Comparison of ENCODE assay signal across 8 cellular contexts in the genomic region with DNA sequence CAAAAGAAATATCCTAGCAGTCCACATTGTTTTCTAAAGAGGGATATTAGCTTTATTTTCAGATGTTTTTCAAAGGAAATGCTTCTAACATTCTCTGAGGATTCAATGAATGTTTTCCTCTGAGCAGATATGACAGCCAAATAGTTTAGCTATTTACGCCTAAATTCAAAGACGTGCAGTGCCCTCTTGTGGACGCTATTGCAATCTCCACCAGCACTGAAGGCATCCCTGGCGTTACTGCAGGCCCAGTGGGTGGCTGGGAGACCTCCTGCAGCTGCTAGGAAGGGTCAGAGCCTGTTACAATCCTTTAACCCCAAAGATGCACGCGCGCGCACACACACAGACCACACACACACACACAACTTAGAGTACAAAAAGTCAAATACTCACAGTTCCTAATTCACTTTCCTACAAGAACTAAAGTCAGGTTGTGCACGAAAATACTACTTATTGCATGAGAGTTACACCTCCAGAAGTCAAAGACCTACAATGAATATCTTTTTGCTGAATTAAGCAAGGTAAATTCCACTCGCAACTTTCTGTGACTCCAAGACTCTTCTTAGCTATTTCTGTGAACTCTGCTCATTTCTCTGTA.
DNase-seq lines count a peak whose midpoint lies in the region; ATAC-seq and TF ChIP-seq lines count a peak whose summit lies in the region.

No MANE protein-coding gene starts in this region.

- H3K9ac ChIP-seq in liver (ENCODE audit: low read depth in 1 of 2, low read length in 2 of 2), result no peak overlapping the region

- ATAC-seq in natural killer cell treated with Interleukin-12 subunit alpha and Interleukin-12 subunit beta and Interleukin-15 and Interleukin-18, amount 100 ng/mL, for 72 hours, result no peak

- H3K9me3 ChIP-seq in liver (ENCODE audit: control insufficient read depth in 4 of 4, low read length in 3 of 4), result no peaks in the 10 kb centered on the region

- H3K36me3 ChIP-seq in liver (ENCODE audit: control insufficient read depth in 4 of 4, insufficient read depth in 3 of 4, low read depth in 1 of 4, low read length in 3 of 4), result no peaks in the 10 kb centered on the region

- H3K27me3 Mint-ChIP-seq in CD14-positive monocyte (ENCODE audit: low read depth in 3 of 3), result no peaks in the 10 kb centered on the region
- no peaks in the 10 kb centered on the region for H3K27me3 Mint-ChIP-seq in natural killer cell treated with Interleukin-12 subunit alpha and Interleukin-12 subunit beta and Interleukin-15 and Interleukin-18, amount 100 ng/mL, for 72 hours

- H3K27ac ChIP-seq in cingulate gyrus (ENCODE audit: low read depth, low read length) (peak overlapping the region; percentile 16), liver (ENCODE audit: low read depth in 1 of 2, low read length in 2 of 2) (no peak overlapping the region)

- H3K27ac Mint-ChIP-seq in CD14-positive monocyte, result no peak overlapping the region
- no peak overlapping the region for H3K27ac Mint-ChIP-seq in natural killer cell treated with Interleukin-12 subunit alpha and Interleukin-12 subunit beta and Interleukin-15 and Interleukin-18, amount 100 ng/mL, for 72 hours

- TF ChIP-seq CTCF in CD14-positive monocyte (IDR thresholded peaks at IDR 0.05) (peak; percentile 43), GM20000 (IDR thresholded peaks at IDR 0.05; ENCODE audit: extremely low read depth, missing control alignments) (peak; percentile 14), liver (IDR thresholded peaks at IDR 0.05; ENCODE audit: low read depth, low read length, missing input control) (peak; percentile 66)

- H3K36me3 Mint-ChIP-seq in CD14-positive monocyte, result no peaks in the 10 kb centered on the region
- no peaks in the 10 kb centered on the region for H3K36me3 Mint-ChIP-seq in natural killer cell treated with Interleukin-12 subunit alpha and Interleukin-12 subunit beta and Interleukin-15 and Interleukin-18, amount 100 ng/mL, for 72 hours

- H3K4me3 Mint-ChIP-seq in CD14-positive monocyte, result no peak overlapping the region
- H3K4me3 Mint-ChIP-seq in natural killer cell treated with Interleukin-12 subunit alpha and Interleukin-12 subunit beta and Interleukin-15 and Interleukin-18, amount 100 ng/mL, for 72 hours, result no peak overlapping the region

- DNase-seq in CD14-positive monocyte (ENCODE audit: low spot score) (no peak), GM20000 (ENCODE audit: low spot score) (peak; percentile 38), NCI-H1930 (lab: John Stamatoyannopoulos, UW) (peak; percentile 24 to 62), UCSD-AML1 (lab: John Stamatoyannopoulos, UW; ENCODE audit: unreplicated experiment) (peak; percentile 58)
- peak; percentile 4 for DNase-seq in stimulated activated CD8-positive, alpha-beta memory T cell treated with anti-CD3 and anti-CD28 coated beads, Interleukin-15, amount 100 ng/mL, for 24 hours (ENCODE audit: low read depth)
- DNase-seq in natural killer cell treated with Interleukin-12 subunit alpha and Interleukin-12 subunit beta and Interleukin-15 and Interleukin-18, amount 100 ng/mL, for 72 hours (ENCODE audit: low spot score), result no peak

- H3K27me3 ChIP-seq in liver (ENCODE audit: control insufficient read depth in 4 of 4, insufficient read depth in 4 of 4, low read length in 3 of 4), result no peaks in the 10 kb centered on the region

- H3K4me3 ChIP-seq in liver (ENCODE audit: low read depth in 1 of 3, low read length in 3 of 3), result no peak overlapping the region

- H3K4me1 ChIP-seq in liver (ENCODE audit: control insufficient read depth in 4 of 4, insufficient read depth in 4 of 4, low read length in 3 of 4), result no peaks in the 10 kb centered on the region

- peak; percentile 76 to 78 for TF ChIP-seq RAD21 in liver (IDR thresholded peaks at IDR 0.05)

- H3K4me1 Mint-ChIP-seq in CD14-positive monocyte, result peaks cover 5% of the 10 kb centered on the region
- H3K4me1 Mint-ChIP-seq in natural killer cell treated with Interleukin-12 subunit alpha and Interleukin-12 subunit beta and Interleukin-15 and Interleukin-18, amount 100 ng/mL, for 72 hours (ENCODE audit: low read depth in 2 of 2), result no peaks in the 10 kb centered on the region

- peaks cover 0 to 6% (median 2%) of the 10 kb centered on the region in 7 donors for H3K9me3 Mint-ChIP-seq in CD14-positive monocyte
- no peaks in the 10 kb centered on the region for H3K9me3 Mint-ChIP-seq in natural killer cell treated with Interleukin-12 subunit alpha and Interleukin-12 subunit beta and Interleukin-15 and Interleukin-18, amount 100 ng/mL, for 72 hours

- WGBS in liver, result 24% methylated on average over 10 of the region's 10 CpGs

- intact Hi-C loops in CD14-positive monocyte (cut with micrococcal nuclease), result no loop called here

TF ChIP-seq in liver, 16 proteins besides CTCF, POLR2A, EP300 and RAD21:
- TF ChIP-seq TAF1 (conservative IDR thresholded peaks at IDR 0.05) (no peak), NR2F2 (IDR thresholded peaks at IDR 0.05) (no peak), FOXA1 (IDR thresholded peaks at IDR 0.05) (no peak), RXRA (IDR thresholded peaks at IDR 0.05) (no peak), REST (IDR thresholded peaks at IDR 0.05) (no peak), YY1 (IDR thresholded peaks at IDR 0.05) (no peak), FOXA2 (IDR thresholded peaks at IDR 0.05) (no peak), SP1 (IDR thresholded peaks at IDR 0.05) (no peak)
- TF ChIP-seq, protein P1, sequence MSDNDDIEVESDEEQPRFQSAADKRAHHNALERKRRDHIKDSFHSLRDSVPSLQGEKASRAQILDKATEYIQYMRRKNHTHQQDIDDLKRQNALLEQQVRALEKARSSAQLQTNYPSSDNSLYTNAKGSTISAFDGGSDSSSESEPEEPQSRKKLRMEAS (IDR thresholded peaks at IDR 0.05), result no peak

Comparison
In these comparisons a context has a peak if more than half of its experiments do, and no peak if none do; other contexts are left out.
1. DNase-seq: peak in GM20000 (single experiment), NCI-H1930 (2 of 2), UCSD-AML1 (single experiment) and stimulated activated CD8-positive, alpha-beta memory T cell treated with anti-CD3 and anti-CD28 coated beads, Interleukin-15, amount 100 ng/mL, for 24 hours (single experiment); none in CD14-positive monocyte (single experiment) and natural killer cell treated with Interleukin-12 subunit alpha and Interleukin-12 subunit beta and Interleukin-15 and Interleukin-18, amount 100 ng/mL, for 72 hours (single experiment).
2. CTCF ChIP-seq: peak in every context shown above with its lines; median percentile 66 in liver; 43 in CD14-positive monocyte; 14 in GM20000.